In the genomic region with DNA sequence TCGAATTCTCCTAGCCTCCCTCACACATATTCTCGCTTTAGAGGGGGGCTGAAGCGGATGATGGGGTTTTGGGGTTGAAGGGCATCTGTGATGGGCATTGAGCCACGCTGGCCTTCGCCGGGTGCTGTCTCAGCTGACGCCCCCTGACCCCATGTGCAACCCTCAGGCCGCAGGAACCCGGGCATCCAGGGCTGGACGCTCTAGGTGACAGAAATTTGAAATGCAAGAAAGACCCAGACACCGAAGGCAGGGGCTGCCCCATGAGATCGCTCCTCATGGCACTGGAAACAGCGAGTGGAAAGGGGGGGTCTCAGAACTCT, we compare ENCODE assay signal across 8 cellular contexts. TPM values are rescaled to one million over a fixed set of nuclear protein-coding genes. Genes with fewer than 3 reads are reported as not detected.
DNase-seq lines count a peak whose midpoint lies in the region; ATAC-seq and TF ChIP-seq lines count a peak whose summit lies in the region.

No MANE protein-coding gene starts in this region.

- H3K36me3 ChIP-seq in upper lobe of right lung = peaks cover 6% of the 10 kb centered on the region

- no peaks in the 10 kb centered on the region for H3K36me3 Mint-ChIP-seq in memory B cell

- H3K4me1 ChIP-seq in upper lobe of right lung = peaks cover 11% of the 10 kb centered on the region

- H3K4me3 ChIP-seq in astrocyte of the spinal cord (ENCODE audit: low read depth, low read length) = peak overlapping the region; percentile 80
- H3K4me3 ChIP-seq in upper lobe of right lung = peak overlapping the region; percentile 84

- DNase-seq in Right ventricle myocardium inferior (ENCODE audit: missing footprints) (peak; percentile 65), Right ventricle myocardium superior (no peak), astrocyte of the spinal cord (ENCODE audit: low read depth, low spot score) (no peak), memory B cell (ENCODE audit: low spot score in 2 of 2) (no peak), upper lobe of right lung (no peak), KG1 (lab: John Stamatoyannopoulos, UW) (no peak), retina (no peak)
- DNase-seq in stimulated activated CD4-positive, alpha-beta T cell treated with anti-CD3 and anti-CD28 coated beads, Interleukin-2, amount 100 ng/mL, for 24 hours = no peak

- H3K9me3 Mint-ChIP-seq in memory B cell = no peaks in the 10 kb centered on the region

- H3K9me3 ChIP-seq in upper lobe of right lung = no peaks in the 10 kb centered on the region

- in situ Hi-C loops in astrocyte of the spinal cord (cut with HindIII; ENCODE audit: low sequenced_read_pairs) = no loop called here

- intact Hi-C loops in Right ventricle myocardium inferior (cut with DNase I) = loop anchor here (1.0 to 5.0 kb wide), 2 partner anchors 26 to 53 kb away; a partner anchor contains a TSS
- intact Hi-C loops in Right ventricle myocardium superior (cut with DNase I) = no loop called here
- intact Hi-C loops in upper lobe of right lung (cut with DNase I) = no loop called here

- peak overlapping the region; percentile 35 for H3K27ac Mint-ChIP-seq in memory B cell

- H3K27ac ChIP-seq in upper lobe of right lung = no peak overlapping the region

- no peak for ATAC-seq in Right ventricle myocardium inferior
- no peak for ATAC-seq in Right ventricle myocardium superior (ENCODE audit: poor library complexity)
- no peak for ATAC-seq in memory B cell (ENCODE audit: low read depth)
- no peak for ATAC-seq in upper lobe of right lung

- no peaks in the 10 kb centered on the region for H3K27me3 Mint-ChIP-seq in memory B cell

- TF ChIP-seq CTCF in astrocyte of the spinal cord (IDR thresholded peaks at IDR 0.05; ENCODE audit: low read depth, low read length) (no peak), upper lobe of right lung (IDR thresholded peaks at IDR 0.05) (no peak)

- H3K4me1 Mint-ChIP-seq in memory B cell = peaks cover 19% of the 10 kb centered on the region

- H3K4me3 Mint-ChIP-seq in memory B cell = peak overlapping the region; percentile 90

- no peaks in the 10 kb centered on the region for H3K27me3 ChIP-seq in upper lobe of right lung

RNA-seq across cellular contexts. Expression of a gene that starts 0.7 kb away (rescaled TPM):
- total RNA-seq in Right ventricle myocardium inferior (4.1 TPM), Right ventricle myocardium superior (7.4 TPM), upper lobe of right lung (7.6 TPM)

RNA-seq across cellular contexts. Expression of a gene that starts 25.5 kb away (rescaled TPM):
- total RNA-seq in Right ventricle myocardium inferior (1.5 TPM), Right ventricle myocardium superior (2.9 TPM), upper lobe of right lung (2.5 TPM)

RNA-seq across cellular contexts. Expression of a gene that starts 44.3 kb away (rescaled TPM):
- total RNA-seq in Right ventricle myocardium inferior (not detected), Right ventricle myocardium superior (not detected), upper lobe of right lung (not detected)

RNA-seq across cellular contexts. Expression of a gene that starts 53.9 kb away (rescaled TPM):
- 12.0 TPM for total RNA-seq in Right ventricle myocardium inferior
- total RNA-seq in Right ventricle myocardium superior = 9.7 TPM
- total RNA-seq in upper lobe of right lung = 19.9 TPM

RNA-seq across cellular contexts. Expression of a gene that starts 54.1 kb away (rescaled TPM):
- total RNA-seq in Right ventricle myocardium inferior (72.9 TPM), Right ventricle myocardium superior (83.6 TPM), upper lobe of right lung (27.1 TPM)
